ENCODE assay signal across 4 cellular contexts in genomic region chr17:78042542-78042941, GRCh38.
TF ChIP-seq lines count a peak whose summit lies in the region.

No MANE protein-coding gene starts in this region.

TF ChIP-seq in SK-N-SH, 30 proteins besides CTCF, POLR2A, EP300 and RAD21:
- TF ChIP-seq MEF2A (IDR thresholded peaks at IDR 0.05; ENCODE audit: borderline replicate concordance, low read depth) = no peak
- TF ChIP-seq RCOR1 (IDR thresholded peaks at IDR 0.05; ENCODE audit: low read length) = no peak
- no peak for TF ChIP-seq GABPA (IDR thresholded peaks at IDR 0.05; ENCODE audit: low read depth)
- no peak for TF ChIP-seq RXRA (IDR thresholded peaks at IDR 0.05; ENCODE audit: borderline replicate concordance, low read depth)
- no peak for TF ChIP-seq RFX5 (IDR thresholded peaks at IDR 0.05; ENCODE audit: low read length)
- TF ChIP-seq ELF1 (IDR thresholded peaks at IDR 0.05) = no peak
- no peak for TF ChIP-seq POLR2AphosphoS5 (IDR thresholded peaks at IDR 0.05; ENCODE audit: low read depth, low read length)
- TF ChIP-seq FOSL2 (IDR thresholded peaks at IDR 0.05; ENCODE audit: borderline replicate concordance, low read depth) = no peak
- TF ChIP-seq TAF1 (IDR thresholded peaks at IDR 0.05; ENCODE audit: borderline replicate concordance, low read depth, low read length) = no peak
- no peak for TF ChIP-seq MXI1 (IDR thresholded peaks at IDR 0.05; ENCODE audit: low read depth, low read length)
- TF ChIP-seq USF1 (IDR thresholded peaks at IDR 0.05; ENCODE audit: borderline replicate concordance, low read depth) = no peak
- no peak for TF ChIP-seq FOXM1 (IDR thresholded peaks at IDR 0.05; ENCODE audit: low read depth)
TF ChIP-seq in SK-N-SH: peak in this region for 0.

TF ChIP-seq in SK-N-SH treated with all-trans-retinoic acid at 6 μM for 48 hours, 23 proteins besides CTCF, POLR2A, EP300 and RAD21 (continues in another document):
- TF ChIP-seq ESRRG (CRISPR knock-in tag; IDR thresholded peaks at IDR 0.05) (no peak), BACH2 (CRISPR knock-in tag; IDR thresholded peaks at IDR 0.05; ENCODE audit: borderline replicate concordance) (no peak), POU6F1 (CRISPR knock-in tag; IDR thresholded peaks at IDR 0.05; ENCODE audit: borderline replicate concordance, low read depth) (no peak), GLIS3 (CRISPR knock-in tag; IDR thresholded peaks at IDR 0.05) (no peak), ZFP30 (CRISPR knock-in tag; IDR thresholded peaks at IDR 0.05) (no peak), TCF4 (CRISPR knock-in tag; IDR thresholded peaks at IDR 0.05; ENCODE audit: borderline replicate concordance) (no peak), ZNF565 (CRISPR knock-in tag; conservative IDR thresholded peaks at IDR 0.05; ENCODE audit: low read depth) (no peak), ARNTL (CRISPR knock-in tag; IDR thresholded peaks at IDR 0.05; ENCODE audit: borderline replicate concordance, low read depth) (no peak), OSR1 (CRISPR knock-in tag; IDR thresholded peaks at IDR 0.05) (no peak), CREB5 (CRISPR knock-in tag; IDR thresholded peaks at IDR 0.05; ENCODE audit: low read depth) (no peak), RARB (CRISPR knock-in tag; IDR thresholded peaks at IDR 0.05) (no peak), TSHZ2 (CRISPR knock-in tag; IDR thresholded peaks at IDR 0.05) (no peak)

TF ChIP-seq in IMR-90, 13 proteins besides CTCF, POLR2A, EP300 and RAD21:
- no peak for TF ChIP-seq MXI1 (IDR thresholded peaks at IDR 0.05; ENCODE audit: borderline replicate concordance, low read depth, low read length)
- no peak for TF ChIP-seq FOS (IDR thresholded peaks at IDR 0.05; ENCODE audit: low read depth, low read length)
- no peak for TF ChIP-seq ELK1 (IDR thresholded peaks at IDR 0.05; ENCODE audit: borderline replicate concordance, low read depth, low read length)
- TF ChIP-seq CEBPB (IDR thresholded peaks at IDR 0.05; ENCODE audit: low read depth, low read length) = no peak
- no peak for TF ChIP-seq USF2 (IDR thresholded peaks at IDR 0.05; ENCODE audit: low read depth, low read length)
- no peak for TF ChIP-seq MAZ (IDR thresholded peaks at IDR 0.05; ENCODE audit: borderline replicate concordance, low read depth, low read length)
- no peak for TF ChIP-seq RCOR1 (IDR thresholded peaks at IDR 0.05; ENCODE audit: insufficient replicate concordance, low read length)
- TF ChIP-seq MAFK (IDR thresholded peaks at IDR 0.05; ENCODE audit: low read depth, low read length) = no peak
- no peak for TF ChIP-seq RFX5 (IDR thresholded peaks at IDR 0.05; ENCODE audit: low read depth, low read length)
- TF ChIP-seq NFE2L2 (IDR thresholded peaks at IDR 0.05; ENCODE audit: low read depth, low read length) = no peak
- no peak for TF ChIP-seq SMC3 (IDR thresholded peaks at IDR 0.05; ENCODE audit: low read depth, low read length)
- TF ChIP-seq CHD1 (IDR thresholded peaks at IDR 0.05; ENCODE audit: low read depth, low read length) = no peak
- TF ChIP-seq BHLHE40 (IDR thresholded peaks at IDR 0.05; ENCODE audit: low read depth, low read length) = no peak

TF ChIP-seq in endothelial cell of umbilical vein, 7 proteins besides CTCF, POLR2A, EP300 and RAD21:
- TF ChIP-seq MYC (IDR thresholded peaks at IDR 0.05; ENCODE audit: low read depth, low read length) (no peak), FOS (IDR thresholded peaks at IDR 0.05; ENCODE audit: borderline replicate concordance, insufficient read depth, low read length) (no peak), GATA2 (IDR thresholded peaks at IDR 0.05; ENCODE audit: insufficient read depth, insufficient read length, low read depth, low read length) (no peak), EZH2 (IDR thresholded peaks at IDR 0.05; ENCODE audit: borderline replicate concordance, low read depth, low read length, severe bottlenecking) (no peak), JUN (IDR thresholded peaks at IDR 0.05; ENCODE audit: borderline replicate concordance, insufficient read depth, insufficient read length, low read depth) (no peak), POLR2AphosphoS5 (IDR thresholded peaks at IDR 0.05; ENCODE audit: insufficient read depth, low read depth, low read length) (no peak), MAX (IDR thresholded peaks at IDR 0.05; ENCODE audit: insufficient read depth, insufficient read length) (no peak)
